Comparison of ENCODE assay signal across 10 cellular contexts in genomic region chr7:47153076-47153475, GRCh38.
A peak's percentile ranks its signal among the peaks of the same experiment; 100 is the strongest.
DNase-seq lines count a peak whose midpoint lies in the region; ATAC-seq and TF ChIP-seq lines count a peak whose summit lies in the region.
"Had no signal": no experiment of that assay in that cellular context is flagged by ENCODE, and none has a peak within 500 bp of the region (broad histone marks: within the 10 kb centered on the region; RNA-seq: fewer than 3 reads in every experiment).

No MANE protein-coding gene starts in this region.

- no peak overlapping the region for H3K23ac ChIP-seq in mesenchymal stem cell (ENCODE audit: low read length in 2 of 2)

- no peak overlapping the region for H2BK5ac ChIP-seq in mesenchymal stem cell (ENCODE audit: low read depth, low read length, poor library complexity, severe bottlenecking)

- H3K27ac ChIP-seq in mesenchymal stem cell (ENCODE audit: low read length, poor library complexity, severe bottlenecking) (no peak overlapping the region), sigmoid colon (peak overlapping the region in 2 of 4 donors; percentile 39 to 62)

- H4K8ac ChIP-seq in mesenchymal stem cell (ENCODE audit: low read length) = no peak overlapping the region

- H3K27me3 Mint-ChIP-seq in activated naive CD8-positive, alpha-beta T cell treated with anti-CD3 and anti-CD28 coated beads, Interleukin-2, amount 50 U/mL, for 24 hours = peaks cover 3% of the 10 kb centered on the region
- H3K27me3 Mint-ChIP-seq: stimulated activated naive CD8-positive, alpha-beta T cell treated with anti-CD3 and anti-CD28 coated beads, Interleukin-15, Interleukin-2, amounts not matched to agents 100 ng/mL and 50 ng/mL, for 24 hours had no signal

- H3K4me2 ChIP-seq in mesenchymal stem cell (ENCODE audit: low read length, poor library complexity, severe bottlenecking) = no peak overlapping the region

- in situ Hi-C loops in Caki2 (cut with HindIII; ENCODE audit: low pct_unique_long_range_greater_than_20kb, low sequenced_read_pairs) = no loop called here

- TF ChIP-seq CTCF in cardiac fibroblast (IDR thresholded peaks at IDR 0.05; ENCODE audit: low read depth, low read length) = no peak
- no peak for TF ChIP-seq CTCF in sigmoid colon (IDR thresholded peaks at IDR 0.05)

- TF ChIP-seq EP300 in sigmoid colon (IDR thresholded peaks at IDR 0.05) = peak in 1 of 4 donors; percentile 18

- H3K4me3 Mint-ChIP-seq in activated naive CD8-positive, alpha-beta T cell treated with anti-CD3 and anti-CD28 coated beads, Interleukin-2, amount 50 U/mL, for 24 hours = no peak overlapping the region
- H3K4me3 Mint-ChIP-seq: stimulated activated naive CD8-positive, alpha-beta T cell treated with anti-CD3 and anti-CD28 coated beads, Interleukin-15, Interleukin-2, amounts not matched to agents 100 ng/mL and 50 ng/mL, for 24 hours had no signal

- H3K9me3 Mint-ChIP-seq in activated naive CD8-positive, alpha-beta T cell treated with anti-CD3 and anti-CD28 coated beads, Interleukin-2, amount 50 U/mL, for 24 hours = no peaks in the 10 kb centered on the region
- H3K9me3 Mint-ChIP-seq: stimulated activated naive CD8-positive, alpha-beta T cell treated with anti-CD3 and anti-CD28 coated beads, Interleukin-15, Interleukin-2, amounts not matched to agents 100 ng/mL and 50 ng/mL, for 24 hours had no signal

- no peak for TF ChIP-seq POLR2A in sigmoid colon (IDR thresholded peaks at IDR 0.05)

- no peak for ATAC-seq in activated naive CD8-positive, alpha-beta T cell treated with anti-CD3 and anti-CD28 coated beads, Interleukin-2, amount 50 U/mL, for 24 hours

- DNase-seq in Caki2 (ENCODE audit: low read depth) (peak; percentile 79), NCI-H1417 treated with DMSO at 0.1 percent for 48 hours (lab: John Stamatoyannopoulos, UW) (peak; percentile 67), cardiac fibroblast (ENCODE audit: low read depth in 2 of 2) (peak; percentile 93 to 95), mesenchymal stem cell (peak; percentile 88), HPDE6-E6E7 (ENCODE audit: extremely low spot score) (no peak), sigmoid colon (no peak), mesenteric fat pad (ENCODE audit: low spot score) (no peak)
- DNase-seq in activated naive CD8-positive, alpha-beta T cell treated with anti-CD3 and anti-CD28 coated beads, Interleukin-2, amount 50 U/mL, for 24 hours = no peak
- DNase-seq: activated T-cell treated with anti-CD3 and anti-CD28 coated beads, Interleukin-2, amount 50 U/mL, for 1 hour had no signal

- no peak overlapping the region for H4K91ac ChIP-seq in mesenchymal stem cell (ENCODE audit: low read length)

- H3K36me3 Mint-ChIP-seq in activated naive CD8-positive, alpha-beta T cell treated with anti-CD3 and anti-CD28 coated beads, Interleukin-2, amount 50 U/mL, for 24 hours (ENCODE audit: low read depth) = no peaks in the 10 kb centered on the region

- H3K79me1 ChIP-seq in mesenchymal stem cell (replicated peaks; ENCODE audit: low read length, poor library complexity, severe bottlenecking) = no peaks in the 10 kb centered on the region

- H3K27me3 ChIP-seq in mesenchymal stem cell (ENCODE audit: control insufficient read depth in 1 of 2, insufficient read depth in 1 of 2, low read length in 2 of 2) = no peaks in the 10 kb centered on the region
- no peaks in the 10 kb centered on the region for H3K27me3 ChIP-seq in sigmoid colon

- intact Hi-C loops in sigmoid colon (cut with DNase I) = no loop called here

- no peak overlapping the region for H3K27ac Mint-ChIP-seq in activated naive CD8-positive, alpha-beta T cell treated with anti-CD3 and anti-CD28 coated beads, Interleukin-2, amount 50 U/mL, for 24 hours
- H3K27ac Mint-ChIP-seq: stimulated activated naive CD8-positive, alpha-beta T cell treated with anti-CD3 and anti-CD28 coated beads, Interleukin-15, Interleukin-2, amounts not matched to agents 100 ng/mL and 50 ng/mL, for 24 hours had no signal

- H3K36me3 ChIP-seq in mesenchymal stem cell (ENCODE audit: control insufficient read depth in 1 of 2, insufficient read depth in 2 of 2, low read depth in 1 of 2, low read length in 2 of 2) = no peaks in the 10 kb centered on the region
- H3K36me3 ChIP-seq in sigmoid colon = no peaks in the 10 kb centered on the region

- H3K4me1 ChIP-seq in mesenchymal stem cell (ENCODE audit: control insufficient read depth, insufficient read depth, low read depth, low read length) (peaks cover 8% of the 10 kb centered on the region), sigmoid colon (peaks cover 0 to 64% (median 52%) of the 10 kb centered on the region in 4 donors)

- H3K4me3 ChIP-seq in cardiac fibroblast (replicated peaks in 1 of 2; ENCODE audit: low read depth in 2 of 2, low read length in 2 of 2) (no peak overlapping the region), mesenchymal stem cell (ENCODE audit: insufficient read depth in 1 of 2, low read depth in 1 of 2, low read length in 2 of 2) (no peak overlapping the region), sigmoid colon (no peak overlapping the region)

- no peak overlapping the region for H3K4ac ChIP-seq in mesenchymal stem cell (ENCODE audit: low read depth in 1 of 2, low read length in 2 of 2)

- no peak overlapping the region for H3K18ac ChIP-seq in mesenchymal stem cell (ENCODE audit: low read depth in 1 of 2, low read length in 2 of 2)

- H3K9me3 ChIP-seq in mesenchymal stem cell (ENCODE audit: control insufficient read depth, low read length) = no peaks in the 10 kb centered on the region
- no peaks in the 10 kb centered on the region for H3K9me3 ChIP-seq in sigmoid colon

- no peak overlapping the region for H2AK5ac ChIP-seq in mesenchymal stem cell (ENCODE audit: low read length, severe bottlenecking)

- H3K9ac ChIP-seq in mesenchymal stem cell (ENCODE audit: low read length) = no peak overlapping the region

- H2AFZ ChIP-seq in mesenchymal stem cell (ENCODE audit: low read depth, low read length) = no peak overlapping the region

- H2BK120ac ChIP-seq in mesenchymal stem cell (ENCODE audit: low read depth, low read length) = no peak overlapping the region

- no peaks in the 10 kb centered on the region for H3K4me1 Mint-ChIP-seq in activated naive CD8-positive, alpha-beta T cell treated with anti-CD3 and anti-CD28 coated beads, Interleukin-2, amount 50 U/mL, for 24 hours

- WGBS in mesenchymal stem cell = 4% methylated on average over 4 of the region's 5 CpGs
- 32 to 39% methylated on average over 5 of the region's 5 CpGs for WGBS in sigmoid colon, 2 donors

- no peak overlapping the region for H3K14ac ChIP-seq in mesenchymal stem cell (ENCODE audit: low read length in 2 of 2)

- H2BK12ac ChIP-seq in mesenchymal stem cell (ENCODE audit: low read length in 2 of 2) = no peak overlapping the region

- no peak overlapping the region for H2BK15ac ChIP-seq in mesenchymal stem cell (ENCODE audit: low read depth, poor library complexity, severe bottlenecking)

Comparison
In these comparisons a context has a peak if more than half of its experiments do, and no peak if none do; other contexts are left out.
1. DNase-seq: peak in Caki2 (single experiment), NCI-H1417 treated with DMSO at 0.1 percent for 48 hours (single experiment), cardiac fibroblast (2 of 2) and mesenchymal stem cell (single experiment); none in activated naive CD8-positive, alpha-beta T cell treated with anti-CD3 and anti-CD28 coated beads, Interleukin-2, amount 50 U/mL, for 24 hours (single experiment), HPDE6-E6E7 (single experiment), sigmoid colon (single experiment) and mesenteric fat pad (single experiment).